8 cellular contexts compared by ENCODE assay signal in the genomic region with DNA sequence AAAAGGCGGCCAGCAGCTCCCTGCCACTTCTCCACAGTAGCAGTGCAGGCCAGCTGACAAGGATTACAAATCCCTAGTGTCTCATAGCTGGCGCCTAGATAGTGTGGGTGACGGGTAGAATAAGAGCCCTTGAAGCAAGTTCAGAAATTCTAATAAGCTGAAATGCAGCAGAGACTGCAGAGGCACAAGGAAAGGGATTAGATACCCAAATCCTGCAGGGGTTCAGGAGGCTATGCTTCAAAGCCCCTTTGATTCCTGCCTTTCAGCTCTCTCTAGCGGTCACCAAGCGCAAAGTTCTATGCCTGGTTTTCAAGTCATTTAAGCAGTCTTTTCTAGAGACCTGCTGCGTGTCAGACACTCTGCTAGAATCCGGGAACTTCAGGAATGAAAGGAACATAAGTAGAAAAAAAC.
DNase-seq lines count a peak whose midpoint lies in the region; ATAC-seq, FAIRE-seq and TF ChIP-seq lines count a peak whose summit lies in the region.

No MANE protein-coding gene starts in this region.

- peak; percentile 45 for FAIRE-seq in H1 (lab: Jason Lieb, UNC)

- no peaks in the 10 kb centered on the region for H3K79me2 ChIP-seq in H1 (ENCODE audit: control insufficient read depth in 1 of 2, insufficient read depth in 2 of 2, low read length in 2 of 2)

- no peak for ATAC-seq in activated T-cell treated with anti-CD3 and anti-CD28 coated beads, Interleukin-2, amount 50 U/mL, for 4 hours
- ATAC-seq in lung (ENCODE audit: insufficient read depth, low FRiP score): no peak

- no peak overlapping the region for H3K27ac ChIP-seq in H1 (ENCODE audit: low read depth, low read length)
- H3K27ac ChIP-seq in lung (ENCODE audit: low read depth in 1 of 2, low read length in 1 of 2): peak overlapping the region; percentile 63 to 79

- TF ChIP-seq EP300 in H1 (IDR thresholded peaks at IDR 0.05; ENCODE audit: borderline replicate concordance in 1 of 2, low read depth in 2 of 2, low read length in 2 of 2): no peak

- TF ChIP-seq CTCF in H1 (IDR thresholded peaks at IDR 0.05; ENCODE audit: control extremely low read depth in 1 of 3, insufficient read depth in 1 of 3, low read depth in 1 of 3, low read length in 3 of 3) (peak in 2 of 3 experiments; percentile 64 to 65; a peak in 3 of 4 replicates), lung (IDR thresholded peaks at IDR 0.05; ENCODE audit: control extremely low read depth, extremely low read depth) (no peak), type B pancreatic cell (conservative IDR thresholded peaks at IDR 0.05) (peak; percentile 59)

- CTCF ChIA-PET in H1 (lab: Charles Lee; ENCODE audit: partially characterized antibody): interaction anchor here (0.7 to 3.1 kb wide), 18 partner anchors 9 to 1493 kb away, joined by 3 to 14 read pairs (median 6); no protein-coding TSS in a partner anchor

- H3K4me3 ChIP-seq in H1 (ENCODE audit: extremely low read depth in 1 of 4, insufficient read depth in 2 of 4, low read depth in 3 of 4, low read length in 4 of 4) (peak overlapping the region; percentile 36 to 64 (median 49); a peak in 7 of 8 replicates), lung (no peak overlapping the region)

- no peak for TF ChIP-seq POLR2A in H1 (IDR thresholded peaks at IDR 0.05; ENCODE audit: control extremely low read depth in 1 of 2, low read depth in 2 of 2, low read length in 2 of 2)

- H3K23me2 ChIP-seq in H1 (ENCODE audit: low read depth, low read length): peaks cover 4% of the 10 kb centered on the region; the same call in 1 of the 2 replicates

- no peaks in the 10 kb centered on the region for H3K36me3 Mint-ChIP-seq in activated T-cell treated with anti-CD3 and anti-CD28 coated beads, Interleukin-2, amount 50 U/mL, for 4 hours (ENCODE audit: insufficient read depth)
- peaks cover 3% of the 10 kb centered on the region for H3K36me3 Mint-ChIP-seq in type B pancreatic cell

- no peaks in the 10 kb centered on the region; a peak in 1 of 8 replicates for H3K36me3 ChIP-seq in H1 (ENCODE audit: control insufficient read depth in 2 of 4, insufficient read depth in 4 of 4, low read length in 3 of 4)
- no peaks in the 10 kb centered on the region for H3K36me3 ChIP-seq in lung (ENCODE audit: control insufficient read depth in 2 of 2, insufficient read depth in 2 of 2, low read length in 2 of 2)

- H2BK5ac ChIP-seq in H1 (ENCODE audit: low read depth, low read length): no peak overlapping the region

- no peak for DNase-seq in activated T-cell treated with anti-CD3 and anti-CD28 coated beads, Interleukin-2, amount 50 U/mL, for 4 hours
- no peak for DNase-seq in activated T-cell treated with anti-CD3 and anti-CD28 coated beads, Interleukin-2, amount 50 U/mL, for 1 hour
- DNase-seq in HT1080 (ENCODE audit: low read depth) (peak; percentile 59), SK-MEL-5 (ENCODE audit: low read depth, low spot score) (peak; percentile 51), H1 (ENCODE audit: low read depth in 1 of 2, low spot score in 2 of 2) (no peak), lung (ENCODE audit: low spot score) (no peak), type B pancreatic cell (ENCODE audit: extremely low spot score, unreplicated experiment) (no peak), mesenteric fat pad (ENCODE audit: low spot score) (no peak)

- no peak overlapping the region for H2BK20ac ChIP-seq in H1 (ENCODE audit: low read length)

- 11% methylated on average over 7 of the region's 7 CpGs; no CpG with 5 or more reads in 1 of the 2 experiments for WGBS in H1 (ENCODE audit: extremely low coverage in 1 of 2, insufficient coverage in 1 of 2, insufficient read length in 1 of 2, insufficient replicate concordance in 2 of 2, low coverage in 1 of 2, low lambda C conversion rate in 2 of 2, missing lambda C conversion rate in 1 of 2), 2 experiments
- WGBS in lung, 2 donors: 15 to 22% methylated on average over 7 of the region's 7 CpGs

- peaks cover 0 to 2% (median 0%) of the 10 kb centered on the region in 4 experiments; a peak in 2 of 7 replicates for H3K27me3 ChIP-seq in H1 (replicated peaks in 1 of 4; ENCODE audit: control insufficient read depth in 3 of 4, extremely low read depth in 1 of 4, insufficient read depth in 3 of 4, low read length in 3 of 4)
- no peaks in the 10 kb centered on the region for H3K27me3 ChIP-seq in lung (ENCODE audit: control insufficient read depth, insufficient read depth)

- no peaks in the 10 kb centered on the region for H3K79me1 ChIP-seq in H1 (ENCODE audit: low read depth, low read length)

- peak overlapping the region; percentile 79 to 84 for H3K4me2 ChIP-seq in H1 (ENCODE audit: insufficient read depth in 1 of 2, low read depth in 2 of 2, low read length in 2 of 2)

- no peaks in the 10 kb centered on the region for H4K20me1 ChIP-seq in H1 (replicated peaks in 1 of 2; ENCODE audit: control insufficient read depth in 1 of 2, insufficient read depth in 2 of 2, low read length in 2 of 2)

- H3K14ac ChIP-seq in H1 (ENCODE audit: insufficient read length): no peak overlapping the region

- peak overlapping the region; percentile 74 for H3K27ac Mint-ChIP-seq in type B pancreatic cell

- H3K23ac ChIP-seq in H1 (ENCODE audit: insufficient read length): no peak overlapping the region

- peaks cover 12% of the 10 kb centered on the region for H3K4me1 Mint-ChIP-seq in activated T-cell treated with anti-CD3 and anti-CD28 coated beads, Interleukin-2, amount 50 U/mL, for 4 hours (ENCODE audit: low read depth)
- peaks cover 9% of the 10 kb centered on the region for H3K4me1 Mint-ChIP-seq in type B pancreatic cell (ENCODE audit: unreplicated experiment)

- H3K56ac ChIP-seq in H1 (replicated peaks; ENCODE audit: insufficient read length, low read depth, low read length): no peak overlapping the region

- no peaks in the 10 kb centered on the region for H3K9me3 Mint-ChIP-seq in activated T-cell treated with anti-CD3 and anti-CD28 coated beads, Interleukin-2, amount 50 U/mL, for 4 hours
- H3K9me3 Mint-ChIP-seq in type B pancreatic cell: no peaks in the 10 kb centered on the region

- peaks cover 0 to 12% (median 2%) of the 10 kb centered on the region in 4 experiments; a peak in 4 of 7 replicates for H3K4me1 ChIP-seq in H1 (replicated peaks in 1 of 4; ENCODE audit: control insufficient read depth in 3 of 4, insufficient read depth in 4 of 4, low read length in 3 of 4)
- H3K4me1 ChIP-seq in lung (ENCODE audit: control insufficient read depth in 2 of 2, insufficient read depth in 2 of 2, low read length in 2 of 2): no peaks in the 10 kb centered on the region

- no peaks in the 10 kb centered on the region for H3K9me3 ChIP-seq in H1 (ENCODE audit: insufficient read depth in 2 of 2, low read depth in 1 of 2, low read length in 1 of 2)
- H3K9me3 ChIP-seq in lung (ENCODE audit: control insufficient read depth in 2 of 2, insufficient read depth in 1 of 2, low read length in 1 of 2): no peaks in the 10 kb centered on the region

- no peak overlapping the region for H2BK15ac ChIP-seq in H1 (ENCODE audit: low read length)

- no peak overlapping the region for H2AFZ ChIP-seq in H1 (ENCODE audit: low read length)

- H4K8ac ChIP-seq in H1 (ENCODE audit: extremely low read depth, insufficient read depth, low read length): no peak overlapping the region

- in situ Hi-C loops in SK-MEL-5 (cut with HindIII; ENCODE audit: low pct_unique_long_range_greater_than_20kb, low sequenced_read_pairs): no loop called here

- no peak overlapping the region for H2BK12ac ChIP-seq in H1 (ENCODE audit: low read depth, low read length)

- no peak overlapping the region for H3K18ac ChIP-seq in H1 (ENCODE audit: extremely low read depth, low read length)

- peak overlapping the region; percentile 80 for H3K4me3 Mint-ChIP-seq in activated T-cell treated with anti-CD3 and anti-CD28 coated beads, Interleukin-2, amount 50 U/mL, for 4 hours
- H3K4me3 Mint-ChIP-seq in type B pancreatic cell: peak overlapping the region; percentile 88

- H2BK120ac ChIP-seq in H1 (replicated peaks; ENCODE audit: low read depth, low read length): no peak overlapping the region

- H2AK5ac ChIP-seq in H1 (ENCODE audit: low read depth, low read length): no peak overlapping the region

- peak; percentile 69 to 82 for TF ChIP-seq RAD21 in H1 (IDR thresholded peaks at IDR 0.05 in 1 of 2, conservative IDR thresholded peaks at IDR 0.05 in 1 of 2; ENCODE audit: low read depth in 2 of 2, low read length in 2 of 2)

- POLR2A ChIA-PET in H1 (lab: Charles Lee; ENCODE audit: partially characterized antibody): interaction anchor here (1.0 to 1.1 kb wide), 2 partner anchors 43 to 114 kb away, joined by 3 to 4 read pairs; a partner anchor contains a TSS

- no peaks in the 10 kb centered on the region for H3K27me3 Mint-ChIP-seq in activated T-cell treated with anti-CD3 and anti-CD28 coated beads, Interleukin-2, amount 50 U/mL, for 4 hours (ENCODE audit: low read depth)
- peaks cover 5% of the 10 kb centered on the region for H3K27me3 Mint-ChIP-seq in type B pancreatic cell

- H4K5ac ChIP-seq in H1 (ENCODE audit: insufficient read length, low read depth, low read length): no peak overlapping the region

- no peak overlapping the region for H3K4ac ChIP-seq in H1 (replicated peaks; ENCODE audit: insufficient read length, low read depth, low read length)

- no peak overlapping the region for H3K9ac ChIP-seq in H1 (replicated peaks in 1 of 4; ENCODE audit: extremely low read depth in 1 of 4, low read depth in 3 of 4, low read length in 3 of 4)

- H4K91ac ChIP-seq in H1 (replicated peaks; ENCODE audit: insufficient read length, low read length): no peak overlapping the region

TF ChIP-seq in H1, 55 proteins besides CTCF, POLR2A, EP300 and RAD21:
- TF ChIP-seq CHD1 (IDR thresholded peaks at IDR 0.05; ENCODE audit: low read depth, low read length) (no peak), SIRT6 (IDR thresholded peaks at IDR 0.05; ENCODE audit: low read length) (no peak), RBBP5 (IDR thresholded peaks at IDR 0.05; ENCODE audit: borderline replicate concordance, low read depth, low read length) (no peak), JUN (IDR thresholded peaks at IDR 0.05; ENCODE audit: low read depth, low read length) (no peak), POU5F1 (IDR thresholded peaks at IDR 0.05; ENCODE audit: low read depth, low read length) (no peak), KDM4A (IDR thresholded peaks at IDR 0.05; ENCODE audit: low read depth, low read length, severe bottlenecking) (no peak), SP4 (IDR thresholded peaks at IDR 0.05; ENCODE audit: low read length) (no peak), JUND (IDR thresholded peaks at IDR 0.05; ENCODE audit: low read length) (no peak), RNF2 (IDR thresholded peaks at IDR 0.05; ENCODE audit: borderline replicate concordance, low read depth, low read length, missing control alignments, poor library complexity, severe bottlenecking) (no peak), POLR2AphosphoS5 (IDR thresholded peaks at IDR 0.05; ENCODE audit: low read depth, low read length) (no peak), BACH1 (IDR thresholded peaks at IDR 0.05; ENCODE audit: low read length) (no peak), EZH2 (IDR thresholded peaks at IDR 0.05; ENCODE audit: low read depth, low read length, severe bottlenecking) (no peak), GTF2F1 (IDR thresholded peaks at IDR 0.05; ENCODE audit: borderline replicate concordance, low read depth, low read length) (no peak)

Comparison
In these comparisons a context has a peak if more than half of its experiments do, and no peak if none do; other contexts are left out.
1. DNase-seq: peak in HT1080 (single experiment) and SK-MEL-5 (single experiment); none in activated T-cell treated with anti-CD3 and anti-CD28 coated beads, Interleukin-2, amount 50 U/mL, for 4 hours (single experiment), activated T-cell treated with anti-CD3 and anti-CD28 coated beads, Interleukin-2, amount 50 U/mL, for 1 hour (single experiment), H1 (0 of 2), lung (single experiment), type B pancreatic cell (single experiment) and mesenteric fat pad (single experiment).